ENCODE assay signal across 8 cellular contexts in the genomic region with DNA sequence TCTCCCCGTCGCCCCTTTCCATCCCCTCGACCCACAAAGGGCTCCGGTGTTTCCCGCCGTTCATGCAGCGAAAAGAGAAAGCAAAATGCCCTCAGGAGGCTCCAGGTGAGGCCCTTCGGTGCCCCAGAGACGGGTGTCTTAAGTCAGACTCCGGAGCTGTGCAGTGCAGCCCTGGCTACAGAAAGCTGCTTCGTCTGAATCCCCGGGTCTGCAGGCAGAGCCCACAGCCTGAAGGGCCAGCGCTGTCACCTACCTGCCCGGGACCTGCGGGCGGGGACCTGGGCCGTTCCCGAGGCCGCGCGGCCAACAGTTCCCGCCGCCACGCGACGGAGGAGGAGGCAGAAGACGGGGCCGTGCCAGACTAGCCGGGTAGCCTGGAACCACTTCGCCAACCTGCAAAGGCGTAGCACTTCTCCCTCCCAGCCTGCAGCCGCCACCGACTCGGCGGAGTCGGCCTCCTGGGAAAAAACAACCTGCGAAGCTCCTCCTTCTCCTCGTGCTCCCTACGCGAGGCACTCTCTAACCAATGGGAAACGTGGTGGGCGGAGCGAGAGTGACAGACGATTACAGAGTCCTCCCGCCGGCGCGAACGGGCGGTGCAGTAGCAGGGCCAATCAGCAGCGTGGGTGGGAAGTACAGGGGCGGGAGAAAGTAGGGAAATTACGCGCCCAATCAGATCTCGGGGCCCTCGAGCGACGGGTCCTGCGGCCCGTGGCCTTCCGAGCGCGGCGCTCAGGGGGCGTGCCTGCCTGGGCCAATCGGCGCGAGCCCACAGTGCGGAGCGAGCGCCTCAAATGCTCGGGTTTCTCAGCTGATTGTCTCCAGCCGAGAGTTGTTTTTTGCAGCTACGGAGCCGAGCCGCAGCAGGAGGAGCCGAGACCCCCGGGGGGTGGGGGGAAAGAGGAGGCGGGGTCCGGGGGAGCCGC. TPM values are rescaled to one million over a fixed set of nuclear protein-coding genes. Genes with fewer than 3 reads are reported as not detected.
DNase-seq lines count a peak whose midpoint lies in the region; ATAC-seq and TF ChIP-seq lines count a peak whose summit lies in the region.

A gene with protein sequence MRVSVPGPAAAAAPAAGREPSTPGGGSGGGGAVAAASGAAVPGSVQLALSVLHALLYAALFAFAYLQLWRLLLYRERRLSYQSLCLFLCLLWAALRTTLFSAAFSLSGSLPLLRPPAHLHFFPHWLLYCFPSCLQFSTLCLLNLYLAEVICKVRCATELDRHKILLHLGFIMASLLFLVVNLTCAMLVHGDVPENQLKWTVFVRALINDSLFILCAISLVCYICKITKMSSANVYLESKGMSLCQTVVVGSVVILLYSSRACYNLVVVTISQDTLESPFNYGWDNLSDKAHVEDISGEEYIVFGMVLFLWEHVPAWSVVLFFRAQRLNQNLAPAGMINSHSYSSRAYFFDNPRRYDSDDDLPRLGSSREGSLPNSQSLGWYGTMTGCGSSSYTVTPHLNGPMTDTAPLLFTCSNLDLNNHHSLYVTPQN (plus strand): TSS at position 774 of the 926 bp plus-strand sequence. CDS start 312 bp downstream, outside the sequence.
A gene with protein sequence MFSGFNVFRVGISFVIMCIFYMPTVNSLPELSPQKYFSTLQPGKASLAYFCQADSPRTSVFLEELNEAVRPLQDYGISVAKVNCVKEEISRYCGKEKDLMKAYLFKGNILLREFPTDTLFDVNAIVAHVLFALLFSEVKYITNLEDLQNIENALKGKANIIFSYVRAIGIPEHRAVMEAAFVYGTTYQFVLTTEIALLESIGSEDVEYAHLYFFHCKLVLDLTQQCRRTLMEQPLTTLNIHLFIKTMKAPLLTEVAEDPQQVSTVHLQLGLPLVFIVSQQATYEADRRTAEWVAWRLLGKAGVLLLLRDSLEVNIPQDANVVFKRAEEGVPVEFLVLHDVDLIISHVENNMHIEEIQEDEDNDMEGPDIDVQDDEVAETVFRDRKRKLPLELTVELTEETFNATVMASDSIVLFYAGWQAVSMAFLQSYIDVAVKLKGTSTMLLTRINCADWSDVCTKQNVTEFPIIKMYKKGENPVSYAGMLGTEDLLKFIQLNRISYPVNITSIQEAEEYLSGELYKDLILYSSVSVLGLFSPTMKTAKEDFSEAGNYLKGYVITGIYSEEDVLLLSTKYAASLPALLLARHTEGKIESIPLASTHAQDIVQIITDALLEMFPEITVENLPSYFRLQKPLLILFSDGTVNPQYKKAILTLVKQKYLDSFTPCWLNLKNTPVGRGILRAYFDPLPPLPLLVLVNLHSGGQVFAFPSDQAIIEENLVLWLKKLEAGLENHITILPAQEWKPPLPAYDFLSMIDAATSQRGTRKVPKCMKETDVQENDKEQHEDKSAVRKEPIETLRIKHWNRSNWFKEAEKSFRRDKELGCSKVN (minus strand): TSS at position 443 of the 926 bp plus-strand sequence. CDS start 8,948 bp downstream, outside the sequence.

- H3K4me3 ChIP-seq in ascending aorta (peak within 1 kb of the TSS; percentile 82 to 93), right atrium auricular region (peak within 1 kb of the TSS; percentile 70 to 93), prostate gland (peak within 1 kb of the TSS; percentile 61 to 80), urinary bladder (ENCODE audit: low read depth, low read length) (peak within 1 kb of the TSS; percentile 86)

- WGBS in prostate gland: under 1% methylated on average over 74 of the region's 81 CpGs
- under 1% methylated on average over 81 of the region's 81 CpGs for WGBS in urinary bladder

- TF ChIP-seq POLR2A in prostate gland (IDR thresholded peaks at IDR 0.05): peak; percentile 99

- DNase-seq in NCI-H187 (lab: John Stamatoyannopoulos, UW): peak; percentile 99
- DNase-seq in T-helper 2 cell: peak; percentile 97 to 100 (median 100)
- peak; percentile 99 to 100 for DNase-seq in ascending aorta (ENCODE audit: low spot score in 2 of 2)
- peak; percentile 100 for DNase-seq in right atrium auricular region (ENCODE audit: low spot score)
- DNase-seq in prostate gland (ENCODE audit: low spot score): peak; percentile 100

- TF ChIP-seq CTCF in ascending aorta (IDR thresholded peaks at IDR 0.05) (no peak), right atrium auricular region (IDR thresholded peaks at IDR 0.05) (no peak), prostate gland (IDR thresholded peaks at IDR 0.05) (peak in 1 of 4 experiments; percentile 46)

- H3K27me3 ChIP-seq in ascending aorta (no peaks in the 10 kb centered on the region), right atrium auricular region (no peaks in the 10 kb centered on the region), prostate gland (replicated peaks; ENCODE audit: insufficient read depth) (no peaks in the 10 kb centered on the region)

- H3K9me3 ChIP-seq in ascending aorta (no peaks in the 10 kb centered on the region), right atrium auricular region (no peaks in the 10 kb centered on the region), prostate gland (no peaks in the 10 kb centered on the region)

- peak; percentile 95 for ATAC-seq in GM18502 (IDR thresholded peaks at IDR 0.05; ENCODE audit: poor library complexity, unreplicated experiment)
- peak; percentile 92 for ATAC-seq in HG02943 (IDR thresholded peaks at IDR 0.05; ENCODE audit: low read depth, unreplicated experiment)

- intact Hi-C loops in ascending aorta (cut with DNase I): loop anchor here (1.0 to 10.0 kb wide), 9 partner anchors 154 to 1842 kb away; a partner anchor contains a TSS
- intact Hi-C loops in prostate gland (cut with DNase I): loop anchor here (5.0 to 10.0 kb wide), 3 partner anchors 142 to 400 kb away; a partner anchor contains a TSS

- H3K4me1 ChIP-seq in ascending aorta: peaks cover 0 to 13% of the 10 kb centered on the region in 2 donors
- H3K4me1 ChIP-seq in right atrium auricular region: peaks cover 0 to 22% of the 10 kb centered on the region in 2 donors
- H3K4me1 ChIP-seq in prostate gland (replicated peaks): no peaks in the 10 kb centered on the region
- peaks cover 2% of the 10 kb centered on the region for H3K4me1 ChIP-seq in urinary bladder (ENCODE audit: insufficient read depth)

- no peaks in the 10 kb centered on the region for H3K36me3 ChIP-seq in ascending aorta
- H3K36me3 ChIP-seq in right atrium auricular region: no peaks in the 10 kb centered on the region
- no peaks in the 10 kb centered on the region for H3K36me3 ChIP-seq in prostate gland
- H3K36me3 ChIP-seq in urinary bladder (ENCODE audit: insufficient read depth): no peaks in the 10 kb centered on the region

- peak within 1 kb of the TSS; percentile 80 to 93 for H3K27ac ChIP-seq in ascending aorta
- H3K27ac ChIP-seq in right atrium auricular region: peak within 1 kb of the TSS; percentile 90 to 97
- peak within 1 kb of the TSS; percentile 95 to 96 for H3K27ac ChIP-seq in prostate gland
- H3K27ac ChIP-seq in urinary bladder (ENCODE audit: low read depth): peak within 1 kb of the TSS; percentile 64

RNA-seq across cellular contexts. Expression of the first gene that starts in this region (rescaled TPM):
- total RNA-seq in ascending aorta: not detected
- under 1 TPM; 0.85 to 0.98 TPM for total RNA-seq in right atrium auricular region
- total RNA-seq in prostate gland: 1 to 10 TPM in 1 of 2 donors, under 1 TPM in 1; 0.09 to 5.3 TPM
- total RNA-seq in urinary bladder: 14.0 TPM
- 0.52 TPM for polyA plus RNA-seq in urinary bladder

RNA-seq across cellular contexts. Expression of the second gene that starts in this region (rescaled TPM):
- total RNA-seq in ascending aorta (1.8 TPM), right atrium auricular region (1 to 10 TPM; 6.7 to 7.0 TPM), prostate gland (10 to 100 TPM; 14.0 to 37.1 TPM), urinary bladder (19.2 TPM)
- polyA plus RNA-seq in urinary bladder: 5.6 TPM

Comparison
In these comparisons a context has a peak if more than half of its experiments do, and no peak if none do; other contexts are left out.
1. Peak in every context shown above with its lines: DNase-seq, ATAC-seq, H3K4me3 ChIP-seq and H3K27ac ChIP-seq.